22 cellular contexts compared by ENCODE assay signal in the genomic region with DNA sequence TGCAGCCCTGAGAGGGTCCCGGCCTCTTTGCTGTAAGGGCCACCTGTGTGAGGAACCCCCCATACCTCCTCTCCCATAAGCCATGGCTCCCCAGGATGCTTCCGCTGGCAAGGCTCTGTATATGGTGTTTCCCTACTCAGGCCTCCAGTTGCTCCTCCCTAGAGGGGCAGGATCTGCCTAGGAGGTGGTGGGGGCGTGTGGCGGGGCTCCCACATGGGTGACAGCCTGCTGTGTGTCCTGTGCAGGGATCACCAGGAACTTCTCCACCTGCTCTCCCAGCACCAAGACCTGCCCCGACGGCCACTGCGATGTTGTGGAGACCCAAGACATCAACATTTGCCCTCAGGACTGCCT. TPM values are rescaled to one million over a fixed set of nuclear protein-coding genes. Genes with fewer than 3 reads are reported as not detected.
"Had no signal": no experiment of that assay in that cellular context is flagged by ENCODE, and none has a peak within 500 bp of the region (broad histone marks: within the 10 kb centered on the region; RNA-seq: fewer than 3 reads in every experiment).

No MANE protein-coding gene starts in this region.

- H3K27ac ChIP-seq: KMS-11, SJSA1, SK-N-MC had no signal

- ATAC-seq: HepG2 had no signal

- H3K4me1 ChIP-seq: SJSA1 had no signal

- H3K36me3 ChIP-seq: SJSA1 had no signal

- H3K9me3 ChIP-seq: SJSA1 had no signal

- H3K4me3 ChIP-seq: K562, SJSA1, SK-N-MC had no signal

- DNase-seq: IMR-90, Kasumi-1, MM.1S, NCI-H1092 treated with DMSO at 0.1 percent for 48 hours, NCI-H1436, NCI-H1694, NCI-H187 treated with DMSO at 0.1 percent for 48 hours, NCI-H2029 treated with DMSO at 0.1 percent for 48 hours, NCI-H2171 treated with DMSO at 0.1 percent for 48 hours, NCI-H345, NCI-H446 treated with DMSO at 0.1 percent for 48 hours, NCI-H510A treated with DMSO at 0.1 percent for 48 hours, NCI-H526, NCI-H748 treated with DMSO at 0.1 percent for 48 hours, Right ventricle myocardium superior, RPMI8226, SIG-M5 had no signal

RNA-seq across cellular contexts. Expression of a gene that starts 35.7 kb away (rescaled TPM):
- total RNA-seq: SJSA1 had no signal
- polyA plus RNA-seq: HepG2, K562 had no signal
